1 cellular context compared by ENCODE assay signal in the genomic region with DNA sequence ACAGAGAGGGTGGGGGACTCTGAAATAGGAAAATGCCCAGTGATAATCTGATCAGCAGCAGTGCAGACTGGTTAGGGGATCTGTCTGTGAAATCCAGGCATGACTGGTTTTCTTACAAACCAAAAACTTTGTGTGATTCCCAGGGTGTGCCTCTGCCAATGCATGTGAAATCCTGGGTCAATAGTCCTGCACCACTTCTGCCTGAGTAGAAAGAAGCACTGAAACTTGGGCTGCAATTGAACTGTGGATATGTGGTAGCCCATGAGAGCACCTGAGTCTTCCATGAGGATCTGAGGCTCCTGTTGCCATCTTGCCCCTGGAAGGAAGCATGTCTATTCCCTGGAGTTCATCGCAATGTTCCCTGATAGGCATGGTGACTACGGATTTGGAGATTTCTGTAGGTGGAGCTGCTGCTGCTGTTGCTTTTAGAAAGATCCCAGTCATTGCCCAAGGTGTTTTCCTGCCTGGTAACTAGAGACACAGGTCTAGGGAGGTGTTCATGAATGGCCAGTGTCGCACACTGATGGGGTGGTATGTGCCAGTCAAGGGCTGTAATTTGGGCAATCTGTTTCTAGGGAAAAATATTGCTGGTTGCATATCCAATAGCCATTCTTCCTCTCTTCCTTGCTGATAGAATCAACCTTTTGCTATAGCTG.
TF ChIP-seq lines count a peak whose summit lies in the region.

No MANE protein-coding gene starts in this region.

TF ChIP-seq in H1, 55 proteins besides CTCF, POLR2A, EP300 and RAD21 (continued from another document):
- no peak for TF ChIP-seq CTBP2 (IDR thresholded peaks at IDR 0.05; ENCODE audit: borderline replicate concordance, insufficient read depth, insufficient read length, low read length)
- TF ChIP-seq CBX8 (IDR thresholded peaks at IDR 0.05; ENCODE audit: borderline replicate concordance, low read depth, low read length): no peak
- no peak for TF ChIP-seq NANOG (IDR thresholded peaks at IDR 0.05; ENCODE audit: insufficient read depth, low read depth, low read length, poor library complexity, severe bottlenecking)
- no peak for TF ChIP-seq EZH2 (IDR thresholded peaks at IDR 0.05; ENCODE audit: low read depth, low read length, severe bottlenecking)
